In the genomic region with DNA sequence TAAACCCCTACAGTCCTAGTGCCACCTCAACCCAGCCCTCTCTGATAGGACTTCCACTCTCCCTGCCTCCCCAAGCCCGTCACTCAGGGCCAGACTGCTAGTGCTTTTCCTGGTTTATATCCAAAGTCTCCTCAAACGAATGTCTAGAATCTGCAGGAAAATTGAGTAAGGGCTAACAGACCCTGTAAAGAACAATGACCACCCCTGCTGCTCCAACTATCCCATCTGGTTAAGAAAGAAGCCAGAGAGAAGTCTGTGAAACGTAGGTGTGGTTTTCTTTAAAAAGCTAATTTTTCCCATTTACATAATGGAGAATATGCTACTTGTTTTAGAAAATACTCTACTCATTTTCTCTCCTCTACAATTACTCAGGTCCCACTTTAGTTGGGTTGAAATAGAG, we compare ENCODE assay signal across 21 cellular contexts.
DNase-seq lines count a peak whose midpoint lies in the region; ATAC-seq, FAIRE-seq and TF ChIP-seq lines count a peak whose summit lies in the region.
"Had no signal": no experiment of that assay in that cellular context is flagged by ENCODE, and none has a peak within 500 bp of the region (broad histone marks: within the 10 kb centered on the region; RNA-seq: fewer than 3 reads in every experiment).

No MANE protein-coding gene starts in this region.

- peak overlapping the region; percentile 66 for H3K4me2 ChIP-seq in GM23338
- H3K4me2 ChIP-seq: A549 had no signal

- H3K4me3 ChIP-seq in GM23338 (no peak overlapping the region), NT2/D1 (ENCODE audit: insufficient read length, low read depth) (no peak overlapping the region), kidney (ENCODE audit: low read length in 2 of 2) (no peak overlapping the region)
- H3K4me3 ChIP-seq: A549 had no signal

- H3F3A ChIP-seq in GM23338 (replicated peaks; ENCODE audit: low read depth), result no peaks in the 10 kb centered on the region

- H3K4me1 Mint-ChIP-seq in GM23338, result peaks cover 22% of the 10 kb centered on the region
- H3K4me1 Mint-ChIP-seq: IgD-negative memory B cell had no signal

- H3K27me3 ChIP-seq in GM23338 (ENCODE audit: insufficient read depth) (no peaks in the 10 kb centered on the region), NT2/D1 (ENCODE audit: insufficient read depth, insufficient read length) (no peaks in the 10 kb centered on the region), layer of hippocampus (ENCODE audit: control insufficient read depth, insufficient read depth, low read length) (no peaks in the 10 kb centered on the region)

- peaks cover 2% of the 10 kb centered on the region for H3K27me3 Mint-ChIP-seq in GM23338 (ENCODE audit: insufficient read depth, low read depth, poor library complexity)
- H3K27me3 Mint-ChIP-seq: CD4-positive, alpha-beta T cell had no signal

- H3K9me2 ChIP-seq in GM23338 (ENCODE audit: insufficient read depth), result peaks cover 3% of the 10 kb centered on the region; the same call in 1 of the 2 replicates

- H3K4me3 Mint-ChIP-seq in GM23338, result no peak overlapping the region
- H3K4me3 Mint-ChIP-seq: CD4-positive, alpha-beta T cell; IgD-negative memory B cell had no signal

- H3K9me3 Mint-ChIP-seq in GM23338, result no peaks in the 10 kb centered on the region; the same call in 2 of the 3 replicates
- H3K9me3 Mint-ChIP-seq: CD4-positive, alpha-beta T cell had no signal

- H3K9ac ChIP-seq in NT2/D1 (ENCODE audit: insufficient read length, low read depth) (no peak overlapping the region), kidney (ENCODE audit: low read length in 2 of 2) (no peak overlapping the region)

- intact Hi-C loops in kidney (cut with DNase I), result no loop called here

- H4K20me1 ChIP-seq in GM23338 (replicated peaks; ENCODE audit: insufficient read depth), result no peaks in the 10 kb centered on the region

- peak overlapping the region; percentile 16; the same call in 1 of the 2 replicates for H3K27ac Mint-ChIP-seq in GM23338
- H3K27ac Mint-ChIP-seq: CD4-positive, alpha-beta T cell; IgD-negative memory B cell had no signal

- H3K79me2 ChIP-seq in GM23338 (replicated peaks; ENCODE audit: insufficient read depth), result no peaks in the 10 kb centered on the region

- no peak overlapping the region for H3K27ac ChIP-seq in GM23338 (ENCODE audit: low read depth)
- peak overlapping the region; percentile 88 for H3K27ac ChIP-seq in cingulate gyrus (ENCODE audit: low read depth, low read length)
- peak overlapping the region; percentile 87 for H3K27ac ChIP-seq in layer of hippocampus (ENCODE audit: low read depth, low read length)
- no peak overlapping the region for H3K27ac ChIP-seq in kidney (ENCODE audit: low read depth in 2 of 2, low read length in 2 of 2)
- H3K27ac ChIP-seq: 22Rv1, A549, C4-2B, HL-60 had no signal

- TF ChIP-seq CTCF in GM23338 (conservative IDR thresholded peaks at IDR 0.05; ENCODE audit: low read depth in 2 of 2) (no peak), kidney (IDR thresholded peaks at IDR 0.05; ENCODE audit: borderline replicate concordance, extremely low read depth, insufficient read depth) (no peak)

- peaks cover 16% of the 10 kb centered on the region; the same call in 1 of the 2 replicates for H3K4me1 ChIP-seq in GM23338 (ENCODE audit: insufficient read depth)
- H3K4me1 ChIP-seq in NT2/D1 (ENCODE audit: insufficient read depth, insufficient read length), result no peaks in the 10 kb centered on the region
- H3K4me1 ChIP-seq in kidney (ENCODE audit: control insufficient read depth in 1 of 2, insufficient read depth in 1 of 2, low read depth in 1 of 2, low read length in 2 of 2), result no peaks in the 10 kb centered on the region
- H3K4me1 ChIP-seq: A549, Caco-2 had no signal

- H3K36me3 ChIP-seq in GM23338 (ENCODE audit: insufficient read depth), result no peaks in the 10 kb centered on the region
- no peaks in the 10 kb centered on the region for H3K36me3 ChIP-seq in NT2/D1 (ENCODE audit: insufficient read depth, insufficient read length, low read length)
- H3K36me3 ChIP-seq in kidney (ENCODE audit: control insufficient read depth in 1 of 2, insufficient read depth in 2 of 2, low read length in 2 of 2), result no peaks in the 10 kb centered on the region

- H3K9me3 ChIP-seq in NT2/D1 (ENCODE audit: insufficient read depth, low read length) (no peaks in the 10 kb centered on the region), kidney (ENCODE audit: control insufficient read depth in 1 of 2, low read length in 2 of 2) (no peaks in the 10 kb centered on the region)
- H3K9me3 ChIP-seq: A549, Caco-2 had no signal

- H2AFZ ChIP-seq in GM23338, result peak overlapping the region; percentile 0; the same call in 1 of the 2 replicates

- H3K36me3 Mint-ChIP-seq in GM23338 (ENCODE audit: low read depth), result no peaks in the 10 kb centered on the region
- H3K36me3 Mint-ChIP-seq: IgD-negative memory B cell had no signal

- DNase-seq in GM23338 (ENCODE audit: low spot score) (peak; percentile 21), NT2/D1 (ENCODE audit: low read depth, low spot score) (peak; percentile 11), LoVo (ENCODE audit: low spot score) (no peak), kidney (no peak), T-helper 1 cell (no peak)
- DNase-seq: Caco-2; CD4-positive, alpha-beta T cell; GDM1; HCEC 1CT had no signal

- no peak for FAIRE-seq in kidney (lab: Jason Lieb, UNC)
- FAIRE-seq: A549, D721Med, GM12892, GM18507, HepG2 had no signal

- ATAC-seq in GM23338 (peak; percentile 50), HG02840 (IDR thresholded peaks at IDR 0.05; ENCODE audit: low FRiP score, unreplicated experiment) (no peak)
- ATAC-seq: A549 had no signal

TF ChIP-seq in GM23338, 12 proteins besides CTCF, POLR2A, EP300 and RAD21:
- TF ChIP-seq, protein P1, sequence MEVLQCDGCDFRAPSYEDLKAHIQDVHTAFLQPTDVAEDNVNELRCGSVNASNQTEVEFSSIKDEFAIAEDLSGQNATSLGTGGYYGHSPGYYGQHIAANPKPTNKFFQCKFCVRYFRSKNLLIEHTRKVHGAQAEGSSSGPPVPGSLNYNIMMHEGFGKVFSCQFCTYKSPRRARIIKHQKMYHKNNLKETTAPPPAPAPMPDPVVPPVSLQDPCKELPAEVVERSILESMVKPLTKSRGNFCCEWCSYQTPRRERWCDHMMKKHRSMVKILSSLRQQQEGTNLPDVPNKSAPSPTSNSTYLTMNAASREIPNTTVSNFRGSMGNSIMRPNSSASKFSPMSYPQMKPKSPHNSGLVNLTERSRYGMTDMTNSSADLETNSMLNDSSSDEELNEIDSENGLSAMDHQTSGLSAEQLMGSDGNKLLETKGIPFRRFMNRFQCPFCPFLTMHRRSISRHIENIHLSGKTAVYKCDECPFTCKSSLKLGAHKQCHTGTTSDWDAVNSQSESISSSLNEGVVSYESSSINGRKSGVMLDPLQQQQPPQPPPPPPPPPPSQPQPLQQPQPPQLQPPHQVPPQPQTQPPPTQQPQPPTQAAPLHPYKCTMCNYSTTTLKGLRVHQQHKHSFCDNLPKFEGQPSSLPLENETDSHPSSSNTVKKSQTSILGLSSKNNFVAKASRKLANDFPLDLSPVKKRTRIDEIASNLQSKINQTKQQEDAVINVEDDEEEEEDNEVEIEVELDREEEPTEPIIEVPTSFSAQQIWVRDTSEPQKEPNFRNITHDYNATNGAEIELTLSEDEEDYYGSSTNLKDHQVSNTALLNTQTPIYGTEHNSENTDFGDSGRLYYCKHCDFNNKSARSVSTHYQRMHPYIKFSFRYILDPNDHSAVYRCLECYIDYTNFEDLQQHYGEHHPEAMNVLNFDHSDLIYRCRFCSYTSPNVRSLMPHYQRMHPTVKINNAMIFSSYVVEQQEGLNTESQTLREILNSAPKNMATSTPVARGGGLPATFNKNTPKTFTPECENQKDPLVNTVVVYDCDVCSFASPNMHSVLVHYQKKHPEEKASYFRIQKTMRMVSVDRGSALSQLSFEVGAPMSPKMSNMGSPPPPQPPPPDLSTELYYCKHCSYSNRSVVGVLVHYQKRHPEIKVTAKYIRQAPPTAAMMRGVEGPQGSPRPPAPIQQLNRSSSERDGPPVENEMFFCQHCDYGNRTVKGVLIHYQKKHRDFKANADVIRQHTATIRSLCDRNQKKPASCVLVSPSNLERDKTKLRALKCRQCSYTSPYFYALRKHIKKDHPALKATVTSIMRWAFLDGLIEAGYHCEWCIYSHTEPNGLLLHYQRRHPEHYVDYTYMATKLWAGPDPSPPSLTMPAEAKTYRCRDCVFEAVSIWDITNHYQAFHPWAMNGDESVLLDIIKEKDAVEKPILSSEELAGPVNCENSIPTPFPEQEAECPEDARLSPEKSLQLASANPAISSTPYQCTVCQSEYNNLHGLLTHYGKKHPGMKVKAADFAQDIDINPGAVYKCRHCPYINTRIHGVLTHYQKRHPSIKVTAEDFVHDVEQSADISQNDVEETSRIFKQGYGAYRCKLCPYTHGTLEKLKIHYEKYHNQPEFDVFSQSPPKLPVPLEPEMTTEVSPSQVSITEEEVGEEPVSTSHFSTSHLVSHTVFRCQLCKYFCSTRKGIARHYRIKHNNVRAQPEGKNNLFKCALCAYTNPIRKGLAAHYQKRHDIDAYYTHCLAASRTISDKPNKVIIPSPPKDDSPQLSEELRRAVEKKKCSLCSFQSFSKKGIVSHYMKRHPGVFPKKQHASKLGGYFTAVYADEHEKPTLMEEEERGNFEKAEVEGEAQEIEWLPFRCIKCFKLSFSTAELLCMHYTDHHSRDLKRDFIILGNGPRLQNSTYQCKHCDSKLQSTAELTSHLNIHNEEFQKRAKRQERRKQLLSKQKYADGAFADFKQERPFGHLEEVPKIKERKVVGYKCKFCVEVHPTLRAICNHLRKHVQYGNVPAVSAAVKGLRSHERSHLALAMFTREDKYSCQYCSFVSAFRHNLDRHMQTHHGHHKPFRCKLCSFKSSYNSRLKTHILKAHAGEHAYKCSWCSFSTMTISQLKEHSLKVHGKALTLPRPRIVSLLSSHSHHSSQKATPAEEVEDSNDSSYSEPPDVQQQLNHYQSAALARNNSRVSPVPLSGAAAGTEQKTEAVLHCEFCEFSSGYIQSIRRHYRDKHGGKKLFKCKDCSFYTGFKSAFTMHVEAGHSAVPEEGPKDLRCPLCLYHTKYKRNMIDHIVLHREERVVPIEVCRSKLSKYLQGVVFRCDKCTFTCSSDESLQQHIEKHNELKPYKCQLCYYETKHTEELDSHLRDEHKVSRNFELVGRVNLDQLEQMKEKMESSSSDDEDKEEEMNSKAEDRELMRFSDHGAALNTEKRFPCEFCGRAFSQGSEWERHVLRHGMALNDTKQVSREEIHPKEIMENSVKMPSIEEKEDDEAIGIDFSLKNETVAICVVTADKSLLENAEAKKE (CRISPR knock-in tag; IDR thresholded peaks at IDR 0.05), result peak; percentile 42; the same call in 1 of the 2 replicates
- TF ChIP-seq ETS1 (IDR thresholded peaks at IDR 0.05), result no peak
TF ChIP-seq in GM23338: peak in this region for 1.

Comparison
In these comparisons a context has a peak if more than half of its experiments do, and no peak if none do; other contexts are left out.
1. DNase-seq: peak in GM23338 (single experiment) and NT2/D1 (single experiment); none in LoVo (single experiment), kidney (single experiment) and T-helper 1 cell (0 of 5).
2. H3K27ac ChIP-seq: peak in cingulate gyrus (single experiment) and layer of hippocampus (single experiment); none in GM23338 (single experiment) and kidney (0 of 2).